Comparison of ENCODE assay signal across 24 cellular contexts in genomic region chr11:78469905-78470304, GRCh38. TPM values are rescaled to one million over a fixed set of nuclear protein-coding genes. Genes with fewer than 3 reads are reported as not detected.
A peak's percentile ranks its signal among the peaks of the same experiment; 100 is the strongest.
DNase-seq lines count a peak whose midpoint lies in the region; ATAC-seq, FAIRE-seq and TF ChIP-seq lines count a peak whose summit lies in the region.
"Had no signal": no experiment of that assay in that cellular context is flagged by ENCODE, and none has a peak within 500 bp of the region (broad histone marks: within the 10 kb centered on the region; RNA-seq: fewer than 3 reads in every experiment).

No MANE protein-coding gene starts in this region.

- TF ChIP-seq CTCF in OCI-LY1 (IDR thresholded peaks at IDR 0.05; ENCODE audit: low read length) (no peak), endothelial cell of umbilical vein (IDR thresholded peaks at IDR 0.05; ENCODE audit: extremely low read depth in 1 of 2, insufficient read depth in 1 of 2, low read depth in 1 of 2, low read length in 2 of 2) (no peak)

- H2AFZ ChIP-seq in OCI-LY1 (ENCODE audit: low read length) (no peak overlapping the region), endothelial cell of umbilical vein (ENCODE audit: low read depth, low read length) (peak overlapping the region; percentile 85), neuron (ENCODE audit: low read depth, low read length) (peak overlapping the region; percentile 2)

- H3F3A ChIP-seq in OCI-LY1 (ENCODE audit: insufficient read depth, low read length): no peaks in the 10 kb centered on the region

- no peak overlapping the region for H3K4me2 ChIP-seq in OCI-LY1 (ENCODE audit: low read length)
- H3K4me2 ChIP-seq in endothelial cell of umbilical vein (ENCODE audit: insufficient read depth, low read length): peak overlapping the region; percentile 52

- H3K4me3 ChIP-seq in OCI-LY1 (ENCODE audit: low read depth, low read length, poor library complexity, severe bottlenecking) (no peak overlapping the region), endothelial cell of umbilical vein (replicated peaks in 1 of 3; ENCODE audit: insufficient read depth in 1 of 3, low read depth in 1 of 3, low read length in 3 of 3) (no peak overlapping the region), neuron (ENCODE audit: low read length) (no peak overlapping the region)
- H3K4me3 ChIP-seq: cardiac muscle cell, heart left ventricle, pancreas had no signal

- no peaks in the 10 kb centered on the region for H3K9me2 ChIP-seq in OCI-LY1 (ENCODE audit: low read depth, low read length)

- H3K27ac ChIP-seq in OCI-LY1 (ENCODE audit: low read depth, low read length, poor library complexity, severe bottlenecking) (peak overlapping the region; percentile 10), endothelial cell of umbilical vein (ENCODE audit: insufficient read depth, low read depth, low read length) (peak overlapping the region; percentile 67)
- H3K27ac ChIP-seq: cardiac muscle cell, heart left ventricle, pancreas had no signal

- H4K20me1 ChIP-seq in OCI-LY1 (ENCODE audit: insufficient read depth, low read length): no peaks in the 10 kb centered on the region
- no peaks in the 10 kb centered on the region for H4K20me1 ChIP-seq in endothelial cell of umbilical vein (replicated peaks; ENCODE audit: control insufficient read depth, extremely low read depth, insufficient read depth, low read length)

- no peak overlapping the region for H3K27ac Mint-ChIP-seq in activated CD4-positive, alpha-beta T cell treated with anti-CD3 and anti-CD28 coated beads for 36 hours

- peaks cover 26% of the 10 kb centered on the region for H3K36me3 Mint-ChIP-seq in activated CD4-positive, alpha-beta T cell treated with anti-CD3 and anti-CD28 coated beads for 36 hours (ENCODE audit: low read depth)

- POLR2A ChIA-PET in endothelial cell of umbilical vein (lab: Charles Lee): no interaction called here
- POLR2A ChIA-PET in activated CD4-positive, alpha-beta T cell treated with anti-CD3 and anti-CD28 coated beads for 36 hours (lab: Charles Lee): interaction anchor here (0.6 kb wide), 1 partner anchor 489 kb away, joined by 3 read pairs; no protein-coding TSS in a partner anchor

- no peak for TF ChIP-seq POLR2A in endothelial cell of umbilical vein (IDR thresholded peaks at IDR 0.05; ENCODE audit: low read depth, low read length)

- no TSS peak for BruUV-seq in endothelial cell of umbilical vein (replicated peaks; lab: Mats Ljungman, UMichigan)

- H3K79me2 ChIP-seq in OCI-LY1 (ENCODE audit: insufficient read depth, low read length) (no peaks in the 10 kb centered on the region), endothelial cell of umbilical vein (ENCODE audit: control insufficient read depth, insufficient read depth, low read length) (no peaks in the 10 kb centered on the region)

- FAIRE-seq in endothelial cell of umbilical vein (lab: Jason Lieb, UNC): peak; percentile 8
- FAIRE-seq: pancreas had no signal

- no peaks in the 10 kb centered on the region for H3K9me3 Mint-ChIP-seq in activated CD4-positive, alpha-beta T cell treated with anti-CD3 and anti-CD28 coated beads for 36 hours (ENCODE audit: low read depth)

- no peaks in the 10 kb centered on the region for H3K27me3 Mint-ChIP-seq in activated CD4-positive, alpha-beta T cell treated with anti-CD3 and anti-CD28 coated beads for 36 hours

- H3K9ac ChIP-seq in OCI-LY1 (ENCODE audit: low read length) (no peak overlapping the region), endothelial cell of umbilical vein (replicated peaks; ENCODE audit: extremely low read depth, insufficient read depth, low read length) (peak overlapping the region; percentile 33)

- H3K9me1 ChIP-seq in endothelial cell of umbilical vein (replicated peaks; ENCODE audit: control insufficient read depth, extremely low read depth, insufficient read depth, low read length): no peaks in the 10 kb centered on the region

- dilution Hi-C loops in endothelial cell of umbilical vein (cut with MboI; ENCODE audit: extremely low pct_ligation_motif_present, low sequenced_read_pairs): no loop called here

- intact Hi-C loops in endothelial cell of umbilical vein (cut with micrococcal nuclease): no loop called here
- intact Hi-C loops in activated CD4-positive, alpha-beta T cell treated with anti-CD3 and anti-CD28 coated beads for 36 hours (cut with DNase I, micrococcal nuclease): loop anchor here in 1 of 2 experiments (5.0 kb wide), 1 partner anchor 102 kb away; the partner anchor contains the start of gene NARS2

- H3K27me3 ChIP-seq in OCI-LY1 (ENCODE audit: insufficient read depth, low read length) (no peaks in the 10 kb centered on the region), endothelial cell of umbilical vein (ENCODE audit: control insufficient read depth in 2 of 2, insufficient read depth in 2 of 2, low read length in 2 of 2) (no peaks in the 10 kb centered on the region), neuron (ENCODE audit: insufficient read depth, low read length) (no peaks in the 10 kb centered on the region)
- H3K27me3 ChIP-seq: cardiac muscle cell, heart left ventricle, pancreas had no signal

- H3K36me3 ChIP-seq in OCI-LY1 (ENCODE audit: insufficient read depth, low read length) (no peaks in the 10 kb centered on the region), endothelial cell of umbilical vein (ENCODE audit: control insufficient read depth in 2 of 2, extremely low read depth in 1 of 2, insufficient read depth in 2 of 2, low read length in 2 of 2) (no peaks in the 10 kb centered on the region), neuron (ENCODE audit: insufficient read depth, low read length) (peaks cover 16% of the 10 kb centered on the region)
- H3K36me3 ChIP-seq: cardiac muscle cell, pancreas had no signal

- H3K9me3 ChIP-seq in OCI-LY1 (ENCODE audit: low read length): no peaks in the 10 kb centered on the region
- no peaks in the 10 kb centered on the region for H3K9me3 ChIP-seq in endothelial cell of umbilical vein (replicated peaks; ENCODE audit: control insufficient read depth, insufficient read depth, low read length)
- no peaks in the 10 kb centered on the region for H3K9me3 ChIP-seq in neuron (ENCODE audit: low read length)
- H3K9me3 ChIP-seq: heart left ventricle, pancreas had no signal

- no peak overlapping the region for H3K4me3 Mint-ChIP-seq in activated CD4-positive, alpha-beta T cell treated with anti-CD3 and anti-CD28 coated beads for 36 hours

- DNase-seq in COLO829 (ENCODE audit: low spot score) (peak; percentile 70), endothelial cell of umbilical vein (ENCODE audit: low read depth, low spot score) (peak; percentile 60), NCI-H2227 treated with DMSO at 0.1 percent for 48 hours (lab: John Stamatoyannopoulos, UW) (no peak), NCI-H1417 treated with DMSO at 0.1 percent for 48 hours (lab: John Stamatoyannopoulos, UW) (no peak)
- DNase-seq in activated CD4-positive, alpha-beta T cell treated with anti-CD3 and anti-CD28 coated beads for 36 hours: no peak
- DNase-seq: activated gamma-delta T cell treated with Interleukin-2 at 50 U/mL for 16 hours; amniotic stem cell; Calu3; effector CD4-positive, alpha-beta T cell; H7; heart left ventricle; IMR-90; left ventricle myocardium superior; MM.1S; NCI-H187 treated with DMSO at 0.1 percent for 48 hours; NCI-H446 treated with DMSO at 0.1 percent for 48 hours; pancreas; stimulated activated naive CD8-positive, alpha-beta T cell treated with anti-CD3 and anti-CD28 coated beads, Interleukin-15, Interleukin-2, amounts not matched to agents 100 U/mL and 50 U/mL, for 24 hours; trophoblast cell had no signal

- CTCF ChIA-PET in endothelial cell of umbilical vein (lab: Charles Lee): interaction anchor here (1.3 kb wide), 1 partner anchor 9 kb away, joined by 4 read pairs; no protein-coding TSS in a partner anchor
- CTCF ChIA-PET in activated CD4-positive, alpha-beta T cell treated with anti-CD3 and anti-CD28 coated beads for 36 hours (lab: Charles Lee): interaction anchor here (1.2 kb wide), 1 partner anchor 37 kb away, joined by 3 read pairs; no protein-coding TSS in a partner anchor

- H3K4me1 ChIP-seq in OCI-LY1 (ENCODE audit: insufficient read depth, low read length, severe bottlenecking) (peaks cover 19% of the 10 kb centered on the region), endothelial cell of umbilical vein (ENCODE audit: control insufficient read depth, extremely low read depth, insufficient read depth, low read length) (peaks cover 11% of the 10 kb centered on the region), neuron (ENCODE audit: insufficient read depth, low read length) (peaks cover 4% of the 10 kb centered on the region)

- ATAC-seq in activated CD4-positive, CD25-positive, alpha-beta regulatory T cell treated with anti-CD3 and anti-CD28 coated beads, Interleukin-2, amount 50 U/mL, for 24 hours: no peak
- no peak for ATAC-seq in activated CD4-positive, alpha-beta T cell treated with anti-CD3 and anti-CD28 coated beads for 36 hours
- ATAC-seq: heart left ventricle; left ventricle myocardium superior; Right ventricle myocardium inferior; stimulated activated naive CD8-positive, alpha-beta T cell treated with anti-CD3 and anti-CD28 coated beads, Interleukin-15, Interleukin-2, amounts not matched to agents 100 U/mL and 50 U/mL, for 24 hours had no signal

- peaks cover 8% of the 10 kb centered on the region for H3K4me1 Mint-ChIP-seq in activated CD4-positive, alpha-beta T cell treated with anti-CD3 and anti-CD28 coated beads for 36 hours

TF ChIP-seq in endothelial cell of umbilical vein, 7 proteins besides CTCF, POLR2A, EP300 and RAD21 (continues in another document):
- TF ChIP-seq MAX (IDR thresholded peaks at IDR 0.05; ENCODE audit: insufficient read depth, insufficient read length) (no peak), FOS (IDR thresholded peaks at IDR 0.05; ENCODE audit: borderline replicate concordance, insufficient read depth, low read length) (no peak), GATA2 (IDR thresholded peaks at IDR 0.05; ENCODE audit: insufficient read depth, insufficient read length, low read depth, low read length) (no peak), MYC (IDR thresholded peaks at IDR 0.05; ENCODE audit: low read depth, low read length) (no peak), JUN (IDR thresholded peaks at IDR 0.05; ENCODE audit: borderline replicate concordance, insufficient read depth, insufficient read length, low read depth) (no peak), POLR2AphosphoS5 (IDR thresholded peaks at IDR 0.05; ENCODE audit: insufficient read depth, low read depth, low read length) (no peak)

RNA-seq across cellular contexts. Expression of gene GAB2, which starts 52.3 kb away (rescaled TPM):
- total RNA-seq in endothelial cell of umbilical vein: 39.6 and 43.3 TPM in 2 replicates
- 14.3 and 19.6 TPM in 2 replicates for polyA plus RNA-seq in endothelial cell of umbilical vein
- 18.3 and 19.8 TPM in 2 replicates for polyA plus RNA-seq in endothelial cell of umbilical vein (2011; cell fraction: cytosol; rRNA removed)
- 44.8 and 53.3 TPM in 2 replicates for polyA plus RNA-seq in endothelial cell of umbilical vein (2011; cell fraction: nucleus; rRNA removed)
- 27.7 and 27.8 TPM in 2 replicates for polyA plus RNA-seq in endothelial cell of umbilical vein (2012)
- polyA minus RNA-seq in endothelial cell of umbilical vein: 44.3 and 49.7 TPM in 2 replicates
- polyA minus RNA-seq in endothelial cell of umbilical vein (2011; cell fraction: cytosol; rRNA and poly(A)+ RNA removed): 2.3 TPM
- polyA minus RNA-seq in endothelial cell of umbilical vein (2011; cell fraction: nucleus; rRNA and poly(A)+ RNA removed): 42.4 and 56.5 TPM in 2 replicates
- total RNA-seq in activated CD4-positive, alpha-beta T cell treated with anti-CD3 and anti-CD28 coated beads for 36 hours: 1 to 10 TPM; 4.3 to 4.8 TPM

Comparison
In these comparisons a context has a peak if more than half of its experiments do, and no peak if none do; other contexts are left out.
1. DNase-seq: peak in COLO829 (single experiment) and endothelial cell of umbilical vein (single experiment); none in NCI-H2227 treated with DMSO at 0.1 percent for 48 hours (single experiment), activated CD4-positive, alpha-beta T cell treated with anti-CD3 and anti-CD28 coated beads for 36 hours (single experiment) and NCI-H1417 treated with DMSO at 0.1 percent for 48 hours (single experiment).